Comparison of ENCODE assay signal across 1 cellular context in the genomic region with DNA sequence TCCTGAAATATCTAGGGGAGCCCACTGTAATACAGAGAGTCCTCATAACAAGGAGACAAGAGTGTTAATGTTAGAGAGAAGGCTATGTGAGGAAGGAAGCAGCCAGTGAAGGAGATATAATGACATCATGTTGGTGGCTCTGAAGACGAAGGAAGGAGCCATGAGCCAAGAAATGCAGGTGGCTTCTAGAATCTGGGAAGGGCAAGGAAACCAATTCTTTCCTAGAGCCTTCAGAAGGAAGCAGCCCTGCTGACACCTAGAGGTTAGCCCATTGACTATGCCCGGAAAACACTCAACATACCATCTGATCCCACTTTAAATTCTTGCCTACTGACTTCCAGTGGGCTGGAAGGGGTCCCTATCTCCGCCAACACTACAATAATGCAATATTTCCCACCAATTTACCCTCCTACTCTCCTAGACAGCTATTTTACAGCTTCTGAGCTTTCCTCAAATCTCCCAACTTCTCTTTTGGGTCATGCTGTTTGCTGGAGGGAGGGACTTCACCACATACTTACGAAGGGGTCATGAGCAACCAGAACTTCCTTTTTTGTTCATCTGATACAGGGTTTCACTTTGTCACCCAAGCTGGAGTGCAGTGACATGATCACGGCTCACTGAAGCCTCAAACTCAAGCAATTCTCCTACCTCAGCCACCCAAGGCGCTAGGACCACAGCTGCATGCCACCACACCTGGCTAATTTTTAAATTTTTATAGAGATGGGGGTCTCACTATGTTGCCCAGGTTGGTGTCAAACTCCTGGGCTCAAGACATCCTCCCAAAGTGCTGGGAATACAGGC.
TF ChIP-seq lines count a peak whose summit lies in the region.

No MANE protein-coding gene starts in this region.

TF ChIP-seq in GM12878, 131 proteins besides CTCF, POLR2A, EP300 and RAD21 (continued from another document):
- peak; percentile 29; the same call in 1 of the 2 replicates for TF ChIP-seq RELB (IDR thresholded peaks at IDR 0.05; ENCODE audit: low read depth)
- TF ChIP-seq IRF4 (IDR thresholded peaks at IDR 0.05; ENCODE audit: low read depth, low read length), result 0 out of 2 replicates have a peak, but pooled peaks have one; percentile 36
- peak; percentile 41; the same call in 1 of the 2 replicates for TF ChIP-seq SPI1 (IDR thresholded peaks at IDR 0.05; ENCODE audit: borderline replicate concordance, insufficient read depth, low read depth, low read length)
- peak; percentile 67 for TF ChIP-seq ATF7 (IDR thresholded peaks at IDR 0.05; ENCODE audit: low read depth)
- TF ChIP-seq WRNIP1 (IDR thresholded peaks at IDR 0.05; ENCODE audit: borderline replicate concordance, low read depth, low read length), result 0 out of 2 replicates have a peak, but pooled peaks have one; percentile 28
- TF ChIP-seq IKZF2 (IDR thresholded peaks at IDR 0.05), result peak; percentile 56; a peak in 2 of 4 replicates
- TF ChIP-seq IKZF1 (conservative IDR thresholded peaks at IDR 0.05), result peak; percentile 38
- 0 out of 2 replicates have a peak, but pooled peaks have one; percentile 12 for TF ChIP-seq RAD51 (IDR thresholded peaks at IDR 0.05)
- TF ChIP-seq, protein P1, sequence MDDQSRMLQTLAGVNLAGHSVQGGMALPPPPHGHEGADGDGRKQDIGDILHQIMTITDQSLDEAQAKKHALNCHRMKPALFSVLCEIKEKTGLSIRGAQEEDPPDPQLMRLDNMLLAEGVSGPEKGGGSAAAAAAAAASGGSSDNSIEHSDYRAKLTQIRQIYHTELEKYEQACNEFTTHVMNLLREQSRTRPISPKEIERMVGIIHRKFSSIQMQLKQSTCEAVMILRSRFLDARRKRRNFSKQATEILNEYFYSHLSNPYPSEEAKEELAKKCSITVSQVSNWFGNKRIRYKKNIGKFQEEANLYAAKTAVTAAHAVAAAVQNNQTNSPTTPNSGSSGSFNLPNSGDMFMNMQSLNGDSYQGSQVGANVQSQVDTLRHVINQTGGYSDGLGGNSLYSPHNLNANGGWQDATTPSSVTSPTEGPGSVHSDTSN (IDR thresholded peaks at IDR 0.05; ENCODE audit: insufficient replicate concordance, low read depth, low read length), result no peak
- TF ChIP-seq ESRRA (IDR thresholded peaks at IDR 0.05; ENCODE audit: low read length), result no peak
- TF ChIP-seq DPF2 (IDR thresholded peaks at IDR 0.05), result 0 out of 2 replicates have a peak, but pooled peaks have one; percentile 38
- peak; percentile 70 for TF ChIP-seq RUNX3 (IDR thresholded peaks at IDR 0.05; ENCODE audit: low read length)
- TF ChIP-seq CREB1 (IDR thresholded peaks at IDR 0.05; ENCODE audit: low read depth), result peak; percentile 84
- no peak for TF ChIP-seq HSF1 (IDR thresholded peaks at IDR 0.05; ENCODE audit: low read depth, low read length)
- 0 out of 2 replicates have a peak, but pooled peaks have one; percentile 17 for TF ChIP-seq MTA2 (IDR thresholded peaks at IDR 0.05; ENCODE audit: low read depth)
- no peak for TF ChIP-seq NBN (IDR thresholded peaks at IDR 0.05)
- TF ChIP-seq POLR2AphosphoS5 (IDR thresholded peaks at IDR 0.05; ENCODE audit: low read length), result 0 out of 2 replicates have a peak, but pooled peaks have one; percentile 46
- TF ChIP-seq RFX5 (IDR thresholded peaks at IDR 0.05; ENCODE audit: low read depth, low read length), result no peak
- TF ChIP-seq SRF (IDR thresholded peaks at IDR 0.05; ENCODE audit: low read depth in 2 of 2, low read length in 2 of 2), result peak in 1 of 2 experiments; percentile 71; a peak in 2 of 4 replicates
- no peak for TF ChIP-seq LARP7 (IDR thresholded peaks at IDR 0.05)
